Comparison of ENCODE assay signal across 7 cellular contexts in the genomic region with DNA sequence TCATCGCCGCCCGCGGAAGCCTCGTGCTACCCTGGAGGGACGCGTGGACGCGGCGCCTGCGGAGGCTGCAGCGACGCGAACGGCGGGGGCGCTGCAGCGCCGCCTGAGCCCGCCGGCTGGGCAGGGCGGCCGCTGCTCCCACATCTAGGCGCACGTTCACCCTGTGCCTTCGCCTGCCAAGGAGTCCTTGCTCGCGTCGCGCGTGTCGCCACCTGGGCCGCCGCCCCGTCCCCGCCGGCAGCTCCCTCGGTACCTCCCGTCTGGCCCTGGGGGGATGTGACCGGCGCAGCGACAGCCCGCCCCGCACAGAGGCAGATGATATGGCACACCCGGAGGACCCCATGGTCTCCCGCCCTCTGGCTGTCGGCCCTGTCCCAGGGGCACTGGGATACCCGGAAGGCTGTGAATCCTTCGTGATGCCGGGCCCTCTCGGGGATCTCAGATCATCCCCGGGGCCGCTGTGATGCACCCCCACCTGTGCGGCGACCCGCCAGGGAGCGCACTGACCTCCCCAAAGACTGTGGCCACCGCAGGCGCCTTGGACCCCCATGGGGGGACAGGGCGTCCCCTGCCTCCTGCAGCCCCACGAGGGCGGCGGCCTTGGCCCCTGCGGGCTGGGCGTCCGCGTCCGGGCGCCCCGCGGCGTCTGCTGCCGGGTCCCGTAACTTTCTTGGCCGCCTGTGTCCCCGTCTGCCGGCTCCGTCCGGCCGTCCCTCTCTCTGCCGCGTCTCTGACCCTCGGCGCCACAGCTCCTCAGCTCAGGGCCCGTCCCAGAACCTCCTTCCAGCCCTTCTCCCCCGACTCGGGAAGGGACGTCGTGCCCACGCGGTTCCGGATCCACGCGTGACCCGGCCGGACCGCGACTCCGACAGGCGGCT. TPM values are rescaled to one million over a fixed set of nuclear protein-coding genes. Genes with fewer than 3 reads are reported as not detected.
DNase-seq lines count a peak whose midpoint lies in the region; ATAC-seq and TF ChIP-seq lines count a peak whose summit lies in the region.

No MANE protein-coding gene starts in this region.

- no peaks in the 10 kb centered on the region for H3K36me3 ChIP-seq in ascending aorta
- H3K36me3 ChIP-seq in sigmoid colon: no peaks in the 10 kb centered on the region

- H3K4me1 ChIP-seq in ascending aorta (peaks cover 21 to 27% of the 10 kb centered on the region in 2 donors), sigmoid colon (peaks cover 0 to 48% (median 40%) of the 10 kb centered on the region in 4 donors)

- DNase-seq in SW 1271 (lab: John Stamatoyannopoulos, UW): peak; percentile 17 to 23
- DNase-seq in ascending aorta (ENCODE audit: low spot score in 2 of 2): no peak
- peak in 38 of 51 donors; percentile 10 to 68 (median 36) for DNase-seq in hypothalamus (lab: John Stamatoyannopoulos, UW)
- no peak for DNase-seq in sigmoid colon

- H3K9me3 ChIP-seq in ascending aorta (no peaks in the 10 kb centered on the region), sigmoid colon (no peaks in the 10 kb centered on the region)

- no peak for TF ChIP-seq EP300 in sigmoid colon (IDR thresholded peaks at IDR 0.05)

- peak overlapping the region; percentile 52 to 79 for H3K27ac ChIP-seq in ascending aorta
- peak overlapping the region; percentile 84 to 89 (median 88) for H3K27ac ChIP-seq in sigmoid colon

- H3K4me3 ChIP-seq in ascending aorta: peak overlapping the region; percentile 68 to 76
- peak overlapping the region; percentile 60 to 88 (median 74) for H3K4me3 ChIP-seq in sigmoid colon

- H3K27me3 ChIP-seq in ascending aorta (peaks cover 12% of the 10 kb centered on the region), sigmoid colon (peaks cover 26 to 44% (median 42%) of the 10 kb centered on the region in 3 donors)

- intact Hi-C loops in ascending aorta (cut with DNase I): loop anchor here (1.0 kb wide), 1 partner anchor 14 kb away; the partner anchor contains the start of gene TEDC2
- intact Hi-C loops in sigmoid colon (cut with DNase I): loop anchor here (2.0 kb wide), 1 partner anchor 27 kb away; no protein-coding TSS in a partner anchor

- WGBS in sigmoid colon, 2 donors: 0 to 1% methylated on average over 100 of the region's 100 CpGs

- peak; percentile 33 for ATAC-seq in GM18502 (IDR thresholded peaks at IDR 0.05; ENCODE audit: poor library complexity, unreplicated experiment)
- peak; percentile 17 for ATAC-seq in HG03565 (IDR thresholded peaks at IDR 0.05; ENCODE audit: unreplicated experiment)
- ATAC-seq in HG03025 (IDR thresholded peaks at IDR 0.05; ENCODE audit: low FRiP score, unreplicated experiment): no peak

- TF ChIP-seq POLR2A in sigmoid colon (IDR thresholded peaks at IDR 0.05): peak in 1 of 2 donors; percentile 23

- TF ChIP-seq CTCF in ascending aorta (IDR thresholded peaks at IDR 0.05) (peak in 2 of 3 experiments; percentile 23 to 25), sigmoid colon (IDR thresholded peaks at IDR 0.05) (peak in 1 of 4 experiments; percentile 32)

RNA-seq across cellular contexts. Expression of gene TBC1D24, which starts 0.7 kb away (rescaled TPM):
- total RNA-seq in ascending aorta (22.5 TPM), sigmoid colon (10 to 100 TPM in 2 of 4 donors, 1 to 10 TPM in 2; 5.9 to 16.1 (median 10.5) TPM)
- polyA plus RNA-seq in sigmoid colon: 1 to 10 TPM in 2 of 3 donors, under 1 TPM in 1; 0.60 to 6.5 (median 1.4) TPM

RNA-seq across cellular contexts. Expression of gene NTN3, which starts 3.1 kb away (rescaled TPM):
- total RNA-seq in ascending aorta (not detected), sigmoid colon (under 1 TPM in 1 of 4 donors, not detected in 3; 0.83 TPM)
- polyA plus RNA-seq in sigmoid colon: under 1 TPM in 1 of 3 donors, not detected in 2; 0.13 TPM

RNA-seq across cellular contexts. Expression of gene TEDC2, which starts 14.3 kb away (rescaled TPM):
- total RNA-seq in ascending aorta (not detected), sigmoid colon (1 to 10 TPM in 1 of 4 donors, not detected in 3; 8.3 TPM)
- 10 to 100 TPM in 1 of 3 donors, 1 to 10 TPM in 1, under 1 TPM in 1; 0.60 to 10.6 (median 2.3) TPM for polyA plus RNA-seq in sigmoid colon

RNA-seq across cellular contexts. Expression of gene ATP6V0C, which starts 39.5 kb away (rescaled TPM):
- 91.9 TPM for total RNA-seq in ascending aorta
- 10 to 100 TPM; 33.2 to 51.5 (median 42.5) TPM for total RNA-seq in sigmoid colon
- polyA plus RNA-seq in sigmoid colon: 100 to 1,000 TPM in 1 of 3 donors, 10 to 100 TPM in 2; 79.3 to 233 (median 99.0) TPM

RNA-seq across cellular contexts. Expression of gene CCNF, which starts 45.0 kb away (rescaled TPM):
- total RNA-seq in ascending aorta (0.43 TPM), sigmoid colon (1 to 10 TPM in 2 of 4 donors, under 1 TPM in 2; 0.71 to 1.9 (median 1.1) TPM)
- polyA plus RNA-seq in sigmoid colon: 10 to 100 TPM in 1 of 3 donors, 1 to 10 TPM in 1, under 1 TPM in 1; 0.60 to 11.6 (median 1.2) TPM

Comparison
In these comparisons a context has a peak if more than half of its experiments do, and no peak if none do; other contexts are left out.
1. DNase-seq: peak in SW 1271 (2 of 2) and hypothalamus (38 of 51); none in ascending aorta (0 of 2) and sigmoid colon (single experiment).